ENCODE assay signal across 25 cellular contexts in the genomic region with DNA sequence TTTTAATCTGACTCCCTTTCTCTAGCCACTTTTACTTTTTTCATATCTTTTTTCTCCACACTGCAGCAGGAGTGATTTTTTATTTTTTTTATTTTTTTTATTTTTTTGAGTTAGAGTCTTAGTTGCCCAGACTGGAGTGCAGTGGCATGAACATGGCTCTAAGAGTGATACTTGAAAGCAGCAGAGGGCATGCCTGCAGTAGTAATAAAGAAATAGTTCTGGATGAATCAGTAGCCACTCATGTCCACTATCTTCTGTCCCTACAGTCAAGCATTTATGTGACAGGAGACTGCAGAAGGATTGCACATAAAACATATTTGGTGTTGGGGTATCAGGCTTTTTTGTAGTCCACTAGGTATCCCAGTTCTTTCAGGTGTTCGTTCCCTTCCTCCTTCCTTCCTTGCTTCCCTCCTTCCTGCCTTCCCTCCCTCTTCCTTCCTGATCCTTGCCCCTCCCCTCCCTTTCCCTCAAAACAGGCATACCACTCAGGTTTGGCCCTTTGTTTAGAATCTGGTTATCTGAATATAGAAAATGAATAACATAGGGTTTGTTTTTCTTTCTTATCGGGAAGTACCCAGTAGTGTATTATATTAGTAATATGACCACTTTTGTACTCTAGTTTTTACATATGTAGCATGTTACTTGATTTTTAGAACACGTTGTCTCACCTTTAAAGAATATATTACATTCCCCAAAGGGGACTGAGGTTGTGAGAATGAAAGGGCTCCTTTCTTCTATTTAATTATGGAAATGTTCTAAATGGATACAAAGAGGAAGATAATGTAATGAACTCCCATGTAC. TPM values are rescaled to one million over a fixed set of nuclear protein-coding genes. Genes with fewer than 3 reads are reported as not detected.
DNase-seq lines count a peak whose midpoint lies in the region; ATAC-seq, FAIRE-seq and TF ChIP-seq lines count a peak whose summit lies in the region.
"Had no signal": no experiment of that assay in that cellular context is flagged by ENCODE, and none has a peak within 500 bp of the region (broad histone marks: within the 10 kb centered on the region; RNA-seq: fewer than 3 reads in every experiment).

No MANE protein-coding gene starts in this region.

- no peaks in the 10 kb centered on the region for H3K27me3 ChIP-seq in K562 (ENCODE audit: control insufficient read depth in 2 of 2, insufficient read depth in 2 of 2, low read length in 2 of 2)
- H3K27me3 ChIP-seq in mesendoderm (ENCODE audit: insufficient read depth, low read length, poor library complexity) = no peaks in the 10 kb centered on the region
- H3K27me3 ChIP-seq in Peyer's patch = no peaks in the 10 kb centered on the region
- H3K27me3 ChIP-seq: neutrophil had no signal

- H3K9ac ChIP-seq in K562 (ENCODE audit: insufficient read depth in 1 of 2, low read depth in 2 of 2, low read length in 2 of 2) (no peak overlapping the region), mesendoderm (ENCODE audit: low read length) (no peak overlapping the region)

- no peaks in the 10 kb centered on the region for H3K27me3 Mint-ChIP-seq in T-helper 2 cell treated with Interferon-gamma antibody and Interleukin-4, amounts not matched to agents 5 μg/mL and 100 μg/mL, for 36 hours (ENCODE audit: low read depth)
- H3K27me3 Mint-ChIP-seq: dendritic cell treated with granulocyte-macrophage colony-stimulating factor and Interleukin-4, amounts not matched to agents 40 ng/mL and 50 ng/mL, for 4 days; stimulated activated naive B cell treated with anti-CD40 and anti-IgM and Interleukin-4, amounts not matched to agents 10 μg/mL and 1 μg/mL and 100 μg/mL, for 72 hours had no signal

- no peaks in the 10 kb centered on the region for H3K9me3 Mint-ChIP-seq in T-helper 2 cell treated with Interferon-gamma antibody and Interleukin-4, amounts not matched to agents 5 μg/mL and 100 μg/mL, for 36 hours
- H3K9me3 Mint-ChIP-seq: activated naive CD4-positive, alpha-beta T cell treated with anti-CD3 and anti-CD28 coated beads for 36 hours; activated T-cell treated with anti-CD3 and anti-CD28 coated beads, Interleukin-2, amount 50 U/mL, for 4 hours had no signal

- no peak overlapping the region for H3K56ac ChIP-seq in mesendoderm (ENCODE audit: low read length)

- H3K4me1 ChIP-seq in K562 (replicated peaks in 1 of 2; ENCODE audit: control insufficient read depth in 2 of 2, insufficient read depth in 2 of 2, low read length in 2 of 2) (peaks cover 0 to 4% of the 10 kb centered on the region in 2 experiments; a peak in 2 of 5 replicates), mesendoderm (ENCODE audit: control insufficient read depth, low read depth, low read length) (peaks cover 3% of the 10 kb centered on the region), Peyer's patch (no peaks in the 10 kb centered on the region)

- H3K4me2 ChIP-seq in K562 (ENCODE audit: insufficient read depth, low read length) = no peak overlapping the region
- H3K4me2 ChIP-seq in mesendoderm (ENCODE audit: low read length) = no peak overlapping the region
- H3K4me2 ChIP-seq: smooth muscle cell had no signal

- TF ChIP-seq CTCF in K562 (IDR thresholded peaks at IDR 0.05 in 2 of 3, conservative IDR thresholded peaks at IDR 0.05 in 1 of 3; ENCODE audit: insufficient read depth in 2 of 3, low read depth in 1 of 3, low read length in 3 of 3) (no peak), Peyer's patch (IDR thresholded peaks at IDR 0.05) (no peak)

- no peak overlapping the region for H4K5ac ChIP-seq in mesendoderm (ENCODE audit: low read length)

- no peak overlapping the region for H3K18ac ChIP-seq in mesendoderm (ENCODE audit: low read length)

- peaks cover 4% of the 10 kb centered on the region for H3K4me1 Mint-ChIP-seq in T-helper 2 cell treated with Interferon-gamma antibody and Interleukin-4, amounts not matched to agents 5 μg/mL and 100 μg/mL, for 36 hours (ENCODE audit: low read depth)

- H2BK15ac ChIP-seq in mesendoderm (replicated peaks; ENCODE audit: low read depth) = no peak overlapping the region

- H4K20me1 ChIP-seq in K562 (replicated peaks; ENCODE audit: control insufficient read depth, insufficient read depth, low read length) = 0 out of 2 replicates have a peak, but pooled peaks cover 3% of the 10 kb centered on the region

- H3K79me2 ChIP-seq in K562 (ENCODE audit: control insufficient read depth, insufficient read depth, low read length) = peaks cover 63% of the 10 kb centered on the region
- peaks cover 13% of the 10 kb centered on the region for H3K79me2 ChIP-seq in mesendoderm (ENCODE audit: control insufficient read depth, insufficient read depth, low read length)

- H2BK120ac ChIP-seq in mesendoderm (ENCODE audit: low read depth, low read length) = no peak overlapping the region

- no peak overlapping the region for H3K4me3 Mint-ChIP-seq in T-helper 2 cell treated with Interferon-gamma antibody and Interleukin-4, amounts not matched to agents 5 μg/mL and 100 μg/mL, for 36 hours
- H3K4me3 Mint-ChIP-seq: activated naive CD4-positive, alpha-beta T cell treated with anti-CD3 and anti-CD28 coated beads for 36 hours; activated T-cell treated with anti-CD3 and anti-CD28 coated beads, Interleukin-2, amount 50 U/mL, for 4 hours; dendritic cell treated with granulocyte-macrophage colony-stimulating factor and Interleukin-4, amounts not matched to agents 40 ng/mL and 50 ng/mL, for 4 days; stimulated activated naive B cell treated with anti-CD40 and anti-IgM and Interleukin-4, amounts not matched to agents 10 μg/mL and 1 μg/mL and 100 μg/mL, for 72 hours had no signal

- FAIRE-seq in GM12891 (lab: Jason Lieb, UNC) = peak; percentile 33
- FAIRE-seq in K562 (lab: Jason Lieb, UNC) = no peak
- FAIRE-seq: GM19239, TTC549 had no signal

- H2AK5ac ChIP-seq in mesendoderm (ENCODE audit: low read length) = no peak overlapping the region

- no peaks in the 10 kb centered on the region for H3K9me1 ChIP-seq in K562 (ENCODE audit: control insufficient read depth, insufficient read depth, low read length)

- CTCF ChIA-PET in K562 (lab: Yijun Ruan, JAX; ENCODE audit: low intra/inter-chr PET ratio) = no interaction called here

- POLR2A ChIA-PET in K562 (lab: Yijun Ruan, JAX) = no interaction called here

- H3K27ac Mint-ChIP-seq in T-helper 2 cell treated with Interferon-gamma antibody and Interleukin-4, amounts not matched to agents 5 μg/mL and 100 μg/mL, for 36 hours = no peak overlapping the region
- H3K27ac Mint-ChIP-seq: activated naive CD4-positive, alpha-beta T cell treated with anti-CD3 and anti-CD28 coated beads for 36 hours; dendritic cell treated with granulocyte-macrophage colony-stimulating factor and Interleukin-4, amounts not matched to agents 40 ng/mL and 50 ng/mL, for 4 days; stimulated activated naive B cell treated with anti-CD40 and anti-IgM and Interleukin-4, amounts not matched to agents 10 μg/mL and 1 μg/mL and 100 μg/mL, for 72 hours had no signal

- H4K8ac ChIP-seq in mesendoderm (ENCODE audit: low read depth, low read length) = no peak overlapping the region

- ATAC-seq in HG02642 (IDR thresholded peaks at IDR 0.05; ENCODE audit: poor library complexity, unreplicated experiment) (peak; percentile 53), K562 (peak; percentile 47; the same call in 2 of the 3 replicates)
- ATAC-seq: activated T-cell treated with anti-CD3 and anti-CD28 coated beads, Interleukin-2, amount 50 U/mL, for 4 hours; stimulated activated naive B cell treated with anti-CD40 and anti-IgM and Interleukin-4, amounts not matched to agents 10 μg/mL and 1 μg/mL and 100 μg/mL, for 72 hours had no signal

- peaks cover 29% of the 10 kb centered on the region for H3K36me3 Mint-ChIP-seq in T-helper 2 cell treated with Interferon-gamma antibody and Interleukin-4, amounts not matched to agents 5 μg/mL and 100 μg/mL, for 36 hours (ENCODE audit: low read depth)

- H3K23ac ChIP-seq in mesendoderm (ENCODE audit: low read length) = no peak overlapping the region

- H2AFZ ChIP-seq in K562 (ENCODE audit: low read depth, low read length) = no peak overlapping the region

- TF ChIP-seq EP300 in K562 (IDR thresholded peaks at IDR 0.05; ENCODE audit: low read length) = no peak

- WGBS in K562 (ENCODE audit: insufficient coverage, low coverage, missing lambda C conversion rate) = 68% methylated on average over 3 of the region's 3 CpGs
- WGBS in mesendoderm (ENCODE audit: extremely low coverage, insufficient coverage, low lambda C conversion rate) = no CpG with 5 or more reads among the region's 3 CpGs

- no peak for DNase-seq in GM12891 (ENCODE audit: insufficient read length, low spot score)
- DNase-seq in K562 (ENCODE audit: extremely low read depth in 1 of 4, low spot score in 3 of 4) = no peak
- DNase-seq in mesendoderm = peak; percentile 16
- DNase-seq in T-helper 2 cell treated with Interferon-gamma antibody and Interleukin-4, amounts not matched to agents 5 μg/mL and 100 μg/mL, for 36 hours (ENCODE audit: low spot score) = no peak
- DNase-seq in Peyer's patch = no peak
- DNase-seq in AG08395 (ENCODE audit: low spot score) = no peak
- DNase-seq in stimulated activated naive CD4-positive, alpha-beta T cell (lab: John Stamatoyannopoulos, UW) = no peak
- DNase-seq: activated naive CD4-positive, alpha-beta T cell treated with anti-CD3 and anti-CD28 coated beads for 36 hours; activated T-cell treated with anti-CD3 and anti-CD28 coated beads, Interleukin-2, amount 50 U/mL, for 4 hours; amygdala; caudate nucleus; DMS153; GDM1; KG1; NCI-H1694; NCI-H2171 treated with DMSO at 0.1 percent for 48 hours; SHP77; stimulated activated naive B cell treated with anti-CD40 and anti-IgM and Interleukin-4, amounts not matched to agents 10 μg/mL and 1 μg/mL and 100 μg/mL, for 72 hours had no signal

- H3K36me3 ChIP-seq in K562 (ENCODE audit: control insufficient read depth, insufficient read depth, low read length) (peaks cover 31% of the 10 kb centered on the region), mesendoderm (ENCODE audit: control insufficient read depth, insufficient read depth, low read length) (no peaks in the 10 kb centered on the region), Peyer's patch (peaks cover 0 to 34% (median 0%) of the 10 kb centered on the region in 3 donors)

- H3K79me1 ChIP-seq in mesendoderm (ENCODE audit: low read length) = peaks cover 11% of the 10 kb centered on the region

- intact Hi-C loops in K562 (cut with micrococcal nuclease) = no loop called here

- no peak for TF ChIP-seq POLR2A in GM12891 (IDR thresholded peaks at IDR 0.05; ENCODE audit: low read depth, low read length)
- TF ChIP-seq POLR2A in K562 (conservative IDR thresholded peaks at IDR 0.05) = no peak
- TF ChIP-seq POLR2A in Peyer's patch (IDR thresholded peaks at IDR 0.05) = no peak

- H2BK5ac ChIP-seq in mesendoderm (ENCODE audit: low read length) = no peak overlapping the region

- TF ChIP-seq RAD21 in K562 (CRISPR knock-in tag; conservative IDR thresholded peaks at IDR 0.05 in 1 of 2, IDR thresholded peaks at IDR 0.05 in 1 of 2) = no peak

- BruUV-seq in K562 (replicated peaks; lab: Mats Ljungman, UMichigan) = no TSS peak

- H3K4me3 ChIP-seq in K562 (no peak overlapping the region), mesendoderm (ENCODE audit: low read length) (no peak overlapping the region), Peyer's patch (no peak overlapping the region)
- H3K4me3 ChIP-seq: smooth muscle cell, thoracic aorta had no signal

- H3K4ac ChIP-seq in mesendoderm (ENCODE audit: low read depth, low read length) = no peak overlapping the region

- H3K27ac ChIP-seq in K562 (ENCODE audit: extremely low read depth, low read depth, low read length) (no peak overlapping the region), mesendoderm (ENCODE audit: low read depth, low read length) (no peak overlapping the region), Peyer's patch (no peak overlapping the region)
- H3K27ac ChIP-seq: neutrophil, thoracic aorta had no signal

- H3K9me3 ChIP-seq in K562 (replicated peaks; ENCODE audit: control insufficient read depth, insufficient read depth, low read depth, low read length) (no peaks in the 10 kb centered on the region), Peyer's patch (no peaks in the 10 kb centered on the region)
- H3K9me3 ChIP-seq: neutrophil, thoracic aorta had no signal

- in situ Hi-C loops in K562 (cut with MboI) = no loop called here

RNA-seq across cellular contexts. Expression of a gene that starts 23.5 kb away (rescaled TPM):
- 5.7 TPM for polyA plus RNA-seq in GM12891 (2012; ENCODE audit: low read depth, missing spikeins)
- total RNA-seq in K562 (2011; cell fraction: chromatin; rRNA removed; ENCODE audit: low replicate concordance) = 30.5 and 81.2 TPM in 2 replicates
- total RNA-seq in K562 (2011; cell fraction: nucleolus; rRNA removed) = 12.3 and 17.6 TPM in 2 replicates
- 29.3 and 33.4 TPM in 2 replicates for total RNA-seq in K562 (2011; cell fraction: nucleoplasm; rRNA removed)
- 21.3 and 23.2 TPM in 2 replicates for total RNA-seq in K562 (2014; rRNA removed)
- total RNA-seq in K562 (2014; rRNA removed; fragmentation: Illumina TruSeq; extraction: Trizol) = 43.8 and 51.7 TPM in 2 replicates
- 32.8 and 34.8 TPM in 2 replicates for total RNA-seq in K562 (2015; rRNA removed; fragmentation: Illumina TruSeq; extraction: Trizol)
- 37.1 and 42.8 TPM in 2 replicates for total RNA-seq in K562 (2021)
- polyA plus RNA-seq in K562 (2011; rRNA removed) = 25.7 and 35.1 TPM in 2 replicates
- 5.4 and 13.4 TPM in 2 replicates for polyA plus RNA-seq in K562 (2011; cell fraction: cytosol; rRNA removed)
- polyA plus RNA-seq in K562 (2011; cell fraction: nucleus; rRNA removed) = 19.0 and 25.8 TPM in 2 replicates
- 19.3 and 21.7 TPM in 2 replicates for polyA plus RNA-seq in K562 (2012)
- 19.5 and 21.3 TPM in 2 replicates for polyA plus RNA-seq in K562 (2014; fragmentation: Illumina TruSeq; extraction: Trizol)
- 1 to 10 TPM; 7.2 to 7.6 TPM for polyA plus RNA-seq in K562 (2014; fragmentation: Nextera tagmentation; extraction: Ambion mirVana)
- 9.7 and 10.3 TPM in 2 replicates for polyA plus RNA-seq in K562 (2014; rRNA removed)
- polyA minus RNA-seq in K562 (2011; rRNA and poly(A)+ RNA removed) = 264 and 284 TPM in 2 replicates
- polyA minus RNA-seq in K562 (2011; cell fraction: cytosol; rRNA and poly(A)+ RNA removed) = 62.5 and 81.2 TPM in 2 replicates
- 16.8 and 43.3 TPM in 2 replicates for polyA minus RNA-seq in K562 (2011; cell fraction: nucleus; rRNA and poly(A)+ RNA removed)
- polyA plus RNA-seq in mesendoderm (2013, experiment 1 of 2) = 14.3 TPM
- 14.4 TPM for polyA plus RNA-seq in mesendoderm (2013, experiment 2 of 2)
- 10 to 100 TPM; 13.8 to 47.0 (median 18.3) TPM for total RNA-seq in Peyer's patch

RNA-seq across cellular contexts. Expression of a gene that starts 59.5 kb away (rescaled TPM):
- polyA plus RNA-seq in GM12891 (2012; ENCODE audit: low read depth, missing spikeins) = 10.3 TPM
- 70.5 and 110 TPM in 2 replicates for total RNA-seq in K562 (2011; cell fraction: chromatin; rRNA removed; ENCODE audit: low replicate concordance)
- total RNA-seq in K562 (2011; cell fraction: nucleolus; rRNA removed) = 48.2 and 53.4 TPM in 2 replicates
- 85.0 and 108 TPM in 2 replicates for total RNA-seq in K562 (2011; cell fraction: nucleoplasm; rRNA removed)
- total RNA-seq in K562 (2014; rRNA removed) = 14.8 and 17.7 TPM in 2 replicates
- total RNA-seq in K562 (2014; rRNA removed; fragmentation: Illumina TruSeq; extraction: Trizol) = 25.2 and 27.9 TPM in 2 replicates
- 23.1 and 24.6 TPM in 2 replicates for total RNA-seq in K562 (2015; rRNA removed; fragmentation: Illumina TruSeq; extraction: Trizol)
- 19.4 and 20.7 TPM in 2 replicates for total RNA-seq in K562 (2021)
- polyA plus RNA-seq in K562 (2011; rRNA removed) = 35.2 and 38.8 TPM in 2 replicates
- 9.2 and 15.7 TPM in 2 replicates for polyA plus RNA-seq in K562 (2011; cell fraction: cytosol; rRNA removed)
- 71.2 and 105 TPM in 2 replicates for polyA plus RNA-seq in K562 (2011; cell fraction: nucleus; rRNA removed)
- polyA plus RNA-seq in K562 (2012) = 19.2 and 35.7 TPM in 2 replicates
- polyA plus RNA-seq in K562 (2014; fragmentation: Illumina TruSeq; extraction: Trizol) = 14.4 and 18.1 TPM in 2 replicates
- polyA plus RNA-seq in K562 (2014; fragmentation: Nextera tagmentation; extraction: Ambion mirVana) = 1 to 10 TPM; 6.3 to 8.1 TPM
- polyA plus RNA-seq in K562 (2014; rRNA removed) = 28.0 and 31.4 TPM in 2 replicates
- polyA minus RNA-seq in K562 (2011; rRNA and poly(A)+ RNA removed) = 20.7 and 23.9 TPM in 2 replicates
- polyA minus RNA-seq in K562 (2011; cell fraction: cytosol; rRNA and poly(A)+ RNA removed) = 6.7 and 13.5 TPM in 2 replicates
- polyA minus RNA-seq in K562 (2011; cell fraction: nucleus; rRNA and poly(A)+ RNA removed) = 36.8 and 48.9 TPM in 2 replicates
- polyA plus RNA-seq in mesendoderm (2013, experiment 1 of 2) = 4.6 TPM
- polyA plus RNA-seq in mesendoderm (2013, experiment 2 of 2) = 4.7 TPM
- 100 to 1,000 TPM in 1 of 4 donors, 10 to 100 TPM in 3; 23.1 to 133 (median 47.2) TPM for total RNA-seq in Peyer's patch
